In the genomic region with DNA sequence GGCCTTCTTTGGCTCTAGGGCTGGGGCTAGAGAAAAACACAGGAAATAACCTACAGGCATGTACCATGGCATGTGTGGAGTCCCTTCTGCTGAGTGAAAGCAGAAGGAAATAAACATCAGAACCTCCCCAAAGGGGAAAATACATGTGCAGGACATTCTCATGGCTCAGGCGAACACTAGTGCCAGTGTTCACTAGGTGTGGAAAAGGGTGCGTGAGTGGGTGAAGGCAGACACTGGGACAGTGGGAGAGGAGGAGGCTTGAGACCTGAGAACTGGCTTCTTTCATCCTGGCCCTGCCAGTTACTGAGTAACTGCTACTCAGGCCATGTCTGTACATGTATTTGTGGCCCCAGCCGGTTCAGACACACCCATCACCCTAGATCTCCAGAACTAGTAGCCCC, we compare ENCODE assay signal across 14 cellular contexts.
DNase-seq lines count a peak whose midpoint lies in the region; ATAC-seq, FAIRE-seq and TF ChIP-seq lines count a peak whose summit lies in the region.
"Had no signal": no experiment of that assay in that cellular context is flagged by ENCODE, and none has a peak within 500 bp of the region (broad histone marks: within the 10 kb centered on the region; RNA-seq: fewer than 3 reads in every experiment).

No MANE protein-coding gene starts in this region.

- H3K4me1 Mint-ChIP-seq in CD14-positive monocyte (peaks cover 29% of the 10 kb centered on the region), Calu3 (ENCODE audit: low read depth, unreplicated experiment) (no peaks in the 10 kb centered on the region)

- no peak for FAIRE-seq in GM19239 (lab: Jason Lieb, UNC)

- H3K27me3 Mint-ChIP-seq in CD14-positive monocyte (ENCODE audit: low read depth in 3 of 3) (peaks cover 0 to 5% (median 2%) of the 10 kb centered on the region in 3 donors), Calu3 (ENCODE audit: unreplicated experiment) (no peaks in the 10 kb centered on the region)

- ATAC-seq in HG03460 (IDR thresholded peaks at IDR 0.05; ENCODE audit: unreplicated experiment) (peak; percentile 71), esophagus mucosa (peak; percentile 90), omental fat pad (ENCODE audit: low FRiP score) (no peak)
- ATAC-seq: activated CD8-positive, alpha-beta T cell treated with anti-CD3 and anti-CD28 coated beads, Interleukin-2, amount 10 ng/mL, durations not matched to agents 7 days and 5 days had no signal

- no peak overlapping the region for H3K4me3 Mint-ChIP-seq in CD14-positive monocyte
- no peak overlapping the region for H3K4me3 Mint-ChIP-seq in Calu3 (ENCODE audit: low read depth, unreplicated experiment)
- H3K4me3 Mint-ChIP-seq: activated CD8-positive, alpha-beta T cell treated with anti-CD3 and anti-CD28 coated beads, Interleukin-2, amount 10 ng/mL, durations not matched to agents 7 days and 5 days had no signal

- peaks cover 0 to 6% of the 10 kb centered on the region in 2 donors for H3K36me3 Mint-ChIP-seq in CD14-positive monocyte
- H3K36me3 Mint-ChIP-seq in Calu3 (ENCODE audit: insufficient read depth, unreplicated experiment): no peaks in the 10 kb centered on the region

- H3K9me3 Mint-ChIP-seq in CD14-positive monocyte (peaks cover 0 to 2% (median 0%) of the 10 kb centered on the region in 7 donors), Calu3 (ENCODE audit: low read depth, unreplicated experiment) (no peaks in the 10 kb centered on the region)

- DNase-seq in CD14-positive monocyte (ENCODE audit: low spot score): no peak
- DNase-seq in GM19239 (ENCODE audit: insufficient read length, low spot score): peak; percentile 44
- no peak for DNase-seq in medulla oblongata (ENCODE audit: extremely low spot score)
- no peak for DNase-seq in effector CD4-positive, alpha-beta T cell
- DNase-seq in Calu3: no peak
- DNase-seq in omental fat pad (ENCODE audit: low spot score): no peak
- DNase-seq: activated CD8-positive, alpha-beta T cell treated with anti-CD3 and anti-CD28 coated beads, Interleukin-2, amount 10 ng/mL, durations not matched to agents 7 days and 5 days; activated effector memory CD4-positive, alpha-beta T cell treated with Interleukin-2 at 50 U/mL for 16 hours; foreskin fibroblast; NCI-H226; ovary; substantia nigra had no signal

- intact Hi-C loops in CD14-positive monocyte (cut with micrococcal nuclease): no loop called here
- intact Hi-C loops in Calu3 (cut with micrococcal nuclease; ENCODE audit: unreplicated experiment): no loop called here

- BruUV-seq in Calu3 (replicated peaks; lab: Mats Ljungman, UMichigan): no TSS peak

- no peak for TF ChIP-seq CTCF in CD14-positive monocyte (IDR thresholded peaks at IDR 0.05)
- no peak for TF ChIP-seq CTCF in Calu3 (IDR thresholded peaks at IDR 0.05; ENCODE audit: unreplicated experiment)
- no peak for TF ChIP-seq CTCF in omental fat pad (IDR thresholded peaks at IDR 0.05)

- CTCF ChIA-PET in Calu3 (lab: Charles Lee): no interaction called here

- H3K27ac Mint-ChIP-seq in CD14-positive monocyte (peak overlapping the region; percentile 35 to 88 (median 83)), Calu3 (ENCODE audit: unreplicated experiment) (no peak overlapping the region)
- H3K27ac Mint-ChIP-seq: activated CD8-positive, alpha-beta T cell treated with anti-CD3 and anti-CD28 coated beads, Interleukin-2, amount 10 ng/mL, durations not matched to agents 7 days and 5 days had no signal
